19 cellular contexts compared by ENCODE assay signal in the genomic region with DNA sequence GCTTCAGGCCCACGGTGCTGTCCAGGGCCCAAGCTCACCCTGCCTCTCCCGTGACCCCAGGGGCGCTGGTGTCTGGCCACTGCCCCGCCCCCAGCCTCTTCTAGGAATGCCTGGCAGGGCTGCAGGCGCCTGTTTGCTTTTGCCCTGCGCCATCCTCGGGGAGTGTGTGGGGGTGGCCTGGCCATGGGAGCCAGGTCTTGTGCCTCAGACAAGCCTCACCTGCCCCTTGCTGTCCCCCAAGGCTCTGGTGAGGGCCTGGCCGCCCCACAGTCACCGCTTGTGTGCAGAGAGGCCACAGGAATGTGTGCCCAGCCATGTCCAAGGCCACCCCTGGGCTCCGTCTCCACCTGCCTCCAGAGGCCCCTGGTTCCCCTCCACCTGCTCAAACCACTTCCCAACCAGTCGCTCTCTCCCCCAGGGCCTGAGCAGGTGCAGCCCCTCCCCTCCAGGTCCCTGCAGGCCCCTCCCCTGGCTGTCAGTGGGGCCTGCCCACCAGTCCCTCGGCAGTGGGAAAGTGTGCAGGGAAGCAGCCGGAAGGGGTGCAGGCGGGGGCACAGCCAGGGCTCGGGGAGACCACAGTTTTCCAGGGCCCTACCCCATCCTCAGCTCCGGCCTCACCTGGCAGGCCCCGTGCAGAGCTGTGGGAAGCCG. TPM values are rescaled to one million over a fixed set of nuclear protein-coding genes. Genes with fewer than 3 reads are reported as not detected.
DNase-seq lines count a peak whose midpoint lies in the region; ATAC-seq and TF ChIP-seq lines count a peak whose summit lies in the region.
"Had no signal": no experiment of that assay in that cellular context is flagged by ENCODE, and none has a peak within 500 bp of the region (broad histone marks: within the 10 kb centered on the region; RNA-seq: fewer than 3 reads in every experiment).

No MANE protein-coding gene starts in this region.

- no peaks in the 10 kb centered on the region for H3K4me1 ChIP-seq in heart left ventricle
- no peaks in the 10 kb centered on the region for H3K4me1 ChIP-seq in right atrium auricular region
- H3K4me1 ChIP-seq in NT2/D1 (ENCODE audit: insufficient read depth, insufficient read length), result peaks cover 2% of the 10 kb centered on the region
- peaks cover 0 to 38% (median 6%) of the 10 kb centered on the region in 4 donors for H3K4me1 ChIP-seq in right lobe of liver
- H3K4me1 ChIP-seq in upper lobe of left lung, result peaks cover 0 to 22% (median 7%) of the 10 kb centered on the region in 4 donors
- H3K4me1 ChIP-seq in foreskin keratinocyte, result no peaks in the 10 kb centered on the region
- H3K4me1 ChIP-seq: testis had no signal

- 56 to 87% (median 65%) methylated on average over 6 to 18 of the region's 18 CpGs for WGBS in heart left ventricle, 4 donors
- WGBS in right lobe of liver (ENCODE audit: insufficient coverage, low coverage, low lambda C conversion rate, missing lambda C conversion rate), result 40% methylated on average over 3 of the region's 18 CpGs
- WGBS in upper lobe of left lung, 2 donors, result 52 to 75% methylated on average over 11 to 17 of the region's 18 CpGs

- ATAC-seq in heart left ventricle (peak in 1 of 4 donors; percentile 21), right lobe of liver (peak; percentile 73 to 82 (median 76)), upper lobe of left lung (ENCODE audit: low FRiP score in 2 of 2) (peak; percentile 26 to 71), foreskin keratinocyte (no peak)

- H3K4me3 ChIP-seq in heart left ventricle (no peak overlapping the region), right atrium auricular region (no peak overlapping the region), NT2/D1 (ENCODE audit: insufficient read length, low read depth) (no peak overlapping the region), right lobe of liver (peak overlapping the region; percentile 45 to 74 (median 73)), upper lobe of left lung (peak overlapping the region in 3 of 4 donors; percentile 12 to 41 (median 40))
- H3K4me3 ChIP-seq: testis had no signal

- intact Hi-C loops in heart left ventricle (cut with DNase I), result no loop called here
- intact Hi-C loops in right lobe of liver (cut with DNase I), result no loop called here

- TF ChIP-seq CTCF in heart left ventricle (IDR thresholded peaks at IDR 0.05) (no peak), right atrium auricular region (IDR thresholded peaks at IDR 0.05) (no peak), right lobe of liver (IDR thresholded peaks at IDR 0.05) (no peak), upper lobe of left lung (IDR thresholded peaks at IDR 0.05) (no peak), foreskin keratinocyte (conservative IDR thresholded peaks at IDR 0.05) (no peak)

- H3K9me3 ChIP-seq in heart left ventricle, result peaks cover 0 to 7% (median 0%) of the 10 kb centered on the region in 12 donors
- no peaks in the 10 kb centered on the region for H3K9me3 ChIP-seq in right atrium auricular region
- H3K9me3 ChIP-seq in NT2/D1 (ENCODE audit: insufficient read depth, low read length), result peaks cover 26% of the 10 kb centered on the region
- H3K9me3 ChIP-seq in right lobe of liver, result no peaks in the 10 kb centered on the region
- H3K9me3 ChIP-seq in upper lobe of left lung, result peaks cover 0 to 8% (median 0%) of the 10 kb centered on the region in 4 donors
- H3K9me3 ChIP-seq: SK-N-SH, testis had no signal

- H3K27ac ChIP-seq in heart left ventricle, result no peak overlapping the region
- H3K27ac ChIP-seq in right atrium auricular region, result no peak overlapping the region
- peak overlapping the region in 2 of 3 donors; percentile 73 to 78 for H3K27ac ChIP-seq in right lobe of liver
- H3K27ac ChIP-seq in upper lobe of left lung, result peak overlapping the region; percentile 24 to 47 (median 44)
- H3K27ac ChIP-seq in foreskin keratinocyte, result no peak overlapping the region
- H3K27ac ChIP-seq: epithelial cell of prostate, testis had no signal

- no peak for TF ChIP-seq POLR2A in heart left ventricle (IDR thresholded peaks at IDR 0.05)
- no peak for TF ChIP-seq POLR2A in right lobe of liver (IDR thresholded peaks at IDR 0.05)
- peak in 1 of 4 donors; percentile 36 for TF ChIP-seq POLR2A in upper lobe of left lung (IDR thresholded peaks at IDR 0.05)

- H3K27me3 ChIP-seq in heart left ventricle (no peaks in the 10 kb centered on the region), right atrium auricular region (no peaks in the 10 kb centered on the region), NT2/D1 (ENCODE audit: insufficient read depth, insufficient read length) (no peaks in the 10 kb centered on the region), right lobe of liver (no peaks in the 10 kb centered on the region), upper lobe of left lung (no peaks in the 10 kb centered on the region), foreskin keratinocyte (no peaks in the 10 kb centered on the region)
- H3K27me3 ChIP-seq: testis had no signal

- no peak for TF ChIP-seq EP300 in upper lobe of left lung (IDR thresholded peaks at IDR 0.05)

- H3K9ac ChIP-seq in NT2/D1 (ENCODE audit: insufficient read length, low read depth), result peak overlapping the region; percentile 10
- H3K9ac ChIP-seq: SK-N-SH had no signal

- peak in 4 of 5 donors; percentile 7 to 26 (median 22) for DNase-seq in heart left ventricle
- no peak for DNase-seq in right atrium auricular region (ENCODE audit: low spot score)
- no peak for DNase-seq in NT2/D1 (ENCODE audit: low read depth, low spot score)
- peak; percentile 82 to 93 (median 90) for DNase-seq in right lobe of liver
- DNase-seq in upper lobe of left lung, result peak; percentile 72 to 78
- DNase-seq in foreskin keratinocyte, result no peak
- no peak for DNase-seq in NK-92 (lab: John Stamatoyannopoulos, UW; ENCODE audit: unreplicated experiment)
- no peak for DNase-seq in T-helper 9 cell
- DNase-seq: activated CD4-positive, alpha-beta T cell treated with anti-CD3 and anti-CD28 coated beads, Interleukin-2, amount 50 U/mL, for 48 hours; amygdala; immature natural killer cell; MV-4-11; OCI-M1; SK-N-SH; stimulated activated CD4-positive, alpha-beta T cell treated with anti-CD3 and anti-CD28 coated beads, Interleukin-1b, Interleukin-23, amount 100 ng/mL, for 48 hours; testis had no signal

- H3K36me3 ChIP-seq in heart left ventricle (peaks cover 0 to 23% (median 3%) of the 10 kb centered on the region in 9 donors), right atrium auricular region (peaks cover 5% of the 10 kb centered on the region), NT2/D1 (ENCODE audit: insufficient read depth, insufficient read length, low read length) (peaks cover 33% of the 10 kb centered on the region), right lobe of liver (peaks cover 0 to 13% (median 3%) of the 10 kb centered on the region in 4 donors), upper lobe of left lung (peaks cover 0 to 28% (median 16%) of the 10 kb centered on the region in 4 donors)

RNA-seq across cellular contexts. Expression of gene IGFALS, which starts 0.8 kb away (rescaled TPM):
- total RNA-seq in heart left ventricle, result under 1 TPM in 2 of 9 donors, not detected in 7; 0.12 to 0.38 TPM
- under 1 TPM in 1 of 2 donors, not detected in 1; 0.23 TPM for polyA plus RNA-seq in heart left ventricle
- not detected for total RNA-seq in right atrium auricular region
- 100 to 1,000 TPM in 1 of 6 experiments, 10 to 100 TPM in 5; 38.7 to 124 (median 85.3) TPM for total RNA-seq in right lobe of liver
- 10 to 100 TPM in 1 of 6 donors, 1 to 10 TPM in 5; 1.0 to 11.5 (median 3.1) TPM for total RNA-seq in upper lobe of left lung
- total RNA-seq in foreskin keratinocyte, result not detected in 2 replicates
- polyA plus RNA-seq in foreskin keratinocyte, result not detected in 2 replicates
- total RNA-seq: H4, pulmonary artery endothelial cell had no signal
- polyA plus RNA-seq: immature natural killer cell had no signal

RNA-seq across cellular contexts. Expression of gene NUBP2, which starts 11.6 kb away (rescaled TPM):
- total RNA-seq in heart left ventricle, result 10 to 100 TPM; 26.7 to 81.9 (median 30.1) TPM
- polyA plus RNA-seq in heart left ventricle, result 10 to 100 TPM; 41.2 to 63.1 TPM
- total RNA-seq in right atrium auricular region, result 10 to 100 TPM; 70.3 to 77.9 TPM
- total RNA-seq in right lobe of liver, result 10 to 100 TPM; 21.1 to 90.3 (median 32.6) TPM
- total RNA-seq in upper lobe of left lung, result 10 to 100 TPM; 53.2 to 85.6 (median 60.5) TPM
- total RNA-seq in foreskin keratinocyte, result 70.1 and 73.3 TPM in 2 replicates
- 113 and 121 TPM in 2 replicates for polyA plus RNA-seq in foreskin keratinocyte

RNA-seq across cellular contexts. Expression of gene SPSB3, which starts 12.0 kb away (rescaled TPM):
- total RNA-seq in heart left ventricle (100 to 1,000 TPM in 1 of 9 donors, 10 to 100 TPM in 8; 25.8 to 100 (median 31.8) TPM), right atrium auricular region (10 to 100 TPM; 41.9 to 49.0 TPM), right lobe of liver (10 to 100 TPM; 18.6 to 42.5 (median 34.5) TPM), upper lobe of left lung (100 to 1,000 TPM in 2 of 6 donors, 10 to 100 TPM in 4; 46.2 to 234 (median 64.4) TPM), foreskin keratinocyte (21.7 and 27.4 TPM in 2 replicates)
- polyA plus RNA-seq in heart left ventricle (10 to 100 TPM; 44.5 to 52.0 TPM), foreskin keratinocyte (24.5 and 32.4 TPM in 2 replicates)

RNA-seq across cellular contexts. Expression of gene MRPS34, which starts 21.4 kb away (rescaled TPM):
- 100 to 1,000 TPM in 2 of 9 donors, 10 to 100 TPM in 7; 58.0 to 123 (median 79.3) TPM for total RNA-seq in heart left ventricle
- polyA plus RNA-seq in heart left ventricle, result 100 to 1,000 TPM; 117 to 118 TPM
- 10 to 100 TPM; 58.8 to 77.9 TPM for total RNA-seq in right atrium auricular region
- total RNA-seq in right lobe of liver, result 10 to 100 TPM; 42.5 to 90.5 (median 52.9) TPM
- total RNA-seq in upper lobe of left lung, result 10 to 100 TPM; 49.2 to 91.7 (median 69.8) TPM
- total RNA-seq in foreskin keratinocyte, result 139 and 174 TPM in 2 replicates
- 223 and 236 TPM in 2 replicates for polyA plus RNA-seq in foreskin keratinocyte

RNA-seq across cellular contexts. Expression of gene EME2, which starts 21.7 kb away (rescaled TPM):
- total RNA-seq in heart left ventricle (10 to 100 TPM in 2 of 9 donors, 1 to 10 TPM in 7; 3.4 to 12.9 (median 6.0) TPM), right atrium auricular region (1 to 10 TPM; 3.5 to 5.0 TPM), right lobe of liver (10 to 100 TPM in 1 of 6 experiments, 1 to 10 TPM in 5; 3.8 to 11.1 (median 5.0) TPM), upper lobe of left lung (10 to 100 TPM; 10.8 to 87.0 (median 21.5) TPM), foreskin keratinocyte (5.9 and 8.5 TPM in 2 replicates)
- polyA plus RNA-seq in heart left ventricle (1 to 10 TPM; 3.6 to 7.8 TPM), foreskin keratinocyte (3.0 and 4.3 TPM in 2 replicates)

Comparison
In these comparisons a context has a peak if more than half of its experiments do, and no peak if none do; other contexts are left out.
1. DNase-seq: peak in heart left ventricle (4 of 5), right lobe of liver (3 of 3) and upper lobe of left lung (2 of 2); none in right atrium auricular region (single experiment), NT2/D1 (single experiment), foreskin keratinocyte (0 of 2), NK-92 (single experiment) and T-helper 9 cell (single experiment).
2. H3K27ac ChIP-seq: peak in right lobe of liver (2 of 3) and upper lobe of left lung (4 of 4); none in heart left ventricle (0 of 12), right atrium auricular region (0 of 2) and foreskin keratinocyte (single experiment).
3. H3K4me3 ChIP-seq: peak in right lobe of liver (3 of 3) and upper lobe of left lung (3 of 4); none in heart left ventricle (0 of 12), right atrium auricular region (0 of 2) and NT2/D1 (single experiment).